In the genomic region with DNA sequence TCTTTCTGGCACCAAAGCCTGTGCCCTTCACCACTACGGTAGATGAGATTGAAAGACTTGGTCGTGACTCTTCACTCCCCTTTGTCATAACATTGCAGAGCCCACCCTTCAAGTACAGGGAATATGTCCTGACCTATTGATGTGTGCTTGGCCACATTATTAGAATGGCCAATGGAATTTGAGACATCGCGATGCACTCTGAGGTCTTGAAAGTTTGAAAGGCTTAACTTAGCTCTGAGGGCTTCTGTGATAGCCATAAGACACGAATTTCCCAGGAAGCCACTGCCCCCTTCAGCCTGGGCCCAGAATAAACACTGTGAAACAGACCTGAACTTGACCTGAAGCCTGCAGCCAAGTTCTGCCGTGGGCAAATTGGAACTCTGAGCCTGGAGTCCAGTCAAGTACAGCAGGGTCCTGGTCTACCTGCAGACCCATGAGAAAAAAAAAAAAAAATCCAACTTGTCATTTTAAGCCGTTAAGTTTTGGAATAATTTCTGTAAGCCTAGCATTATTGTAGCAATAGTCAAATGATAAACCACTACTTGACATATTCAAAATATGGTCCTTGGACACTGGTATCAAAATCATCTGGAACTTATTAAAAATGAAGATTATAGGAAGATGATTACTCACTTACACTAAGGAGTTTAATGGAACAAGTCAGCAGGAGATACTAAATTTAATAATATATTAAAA, we compare ENCODE assay signal across 8 cellular contexts. TPM values are rescaled to one million over a fixed set of nuclear protein-coding genes. Genes with fewer than 3 reads are reported as not detected.
DNase-seq lines count a peak whose midpoint lies in the region; ATAC-seq and TF ChIP-seq lines count a peak whose summit lies in the region.

No MANE protein-coding gene starts in this region.

- no peaks in the 10 kb centered on the region for H3K4me1 ChIP-seq in liver (ENCODE audit: control insufficient read depth in 4 of 4, insufficient read depth in 4 of 4, low read length in 3 of 4)
- peaks cover 0 to 3% (median 0%) of the 10 kb centered on the region in 4 donors for H3K4me1 ChIP-seq in transverse colon

- H3K9ac ChIP-seq in liver (ENCODE audit: low read depth in 1 of 2, low read length in 2 of 2) = no peak overlapping the region

- peak; percentile 61 for ATAC-seq in HG03442 (IDR thresholded peaks at IDR 0.05; ENCODE audit: unreplicated experiment)
- no peak for ATAC-seq in GM19452 (IDR thresholded peaks at IDR 0.05; ENCODE audit: unreplicated experiment)

- H3K36me3 ChIP-seq in liver (ENCODE audit: control insufficient read depth in 4 of 4, insufficient read depth in 3 of 4, low read depth in 1 of 4, low read length in 3 of 4) (no peaks in the 10 kb centered on the region), transverse colon (no peaks in the 10 kb centered on the region)

- 17% methylated on average over 7 of the region's 7 CpGs for WGBS in liver
- 40% methylated on average over 7 of the region's 7 CpGs; no CpG with 5 or more reads in 1 of the 2 donors for WGBS in transverse colon (ENCODE audit: low coverage in 1 of 2), 2 donors

- H3K4me3 ChIP-seq in choroid plexus epithelial cell (ENCODE audit: low read depth, low read length) (no peak overlapping the region), liver (ENCODE audit: low read depth in 1 of 3, low read length in 3 of 3) (peak overlapping the region in 1 of 3 donors; percentile 59), transverse colon (no peak overlapping the region)

- TF ChIP-seq RAD21 in liver (IDR thresholded peaks at IDR 0.05) = peak; percentile 93 to 98

- DNase-seq in 8988T (peak; percentile 31), GM03348 (ENCODE audit: low spot score) (peak; percentile 80), RPMI8226 (peak; percentile 16), choroid plexus epithelial cell (ENCODE audit: low read depth) (peak; percentile 84), transverse colon (peak; percentile 68)

- no peaks in the 10 kb centered on the region for H3K27me3 ChIP-seq in liver (ENCODE audit: control insufficient read depth in 4 of 4, insufficient read depth in 4 of 4, low read length in 3 of 4)
- H3K27me3 ChIP-seq in transverse colon = no peaks in the 10 kb centered on the region

- TF ChIP-seq POLR2A in transverse colon (IDR thresholded peaks at IDR 0.05) = no peak

- intact Hi-C loops in transverse colon (cut with DNase I; ENCODE audit: low total_unique reads) = loop anchor here (10.0 kb wide), 1 partner anchor 278 kb away; no protein-coding TSS in a partner anchor

- H3K9me3 ChIP-seq in liver (ENCODE audit: control insufficient read depth in 4 of 4, low read length in 3 of 4) (no peaks in the 10 kb centered on the region), transverse colon (no peaks in the 10 kb centered on the region)

- TF ChIP-seq CTCF in choroid plexus epithelial cell (conservative IDR thresholded peaks at IDR 0.05; ENCODE audit: low read depth, low read length) = peak; percentile 86
- peak; percentile 69 for TF ChIP-seq CTCF in liver (IDR thresholded peaks at IDR 0.05; ENCODE audit: low read depth, low read length, missing input control)
- TF ChIP-seq CTCF in transverse colon (IDR thresholded peaks at IDR 0.05) = peak; percentile 55 to 72 (median 68)

- in situ Hi-C loops in transverse colon (cut with MboI; ENCODE audit: low pct_ligation_motif_present in 1 of 4, low pct_unique_long_range_greater_than_20kb in 1 of 4, low sequenced_read_pairs in 3 of 4) = loop anchor here (25.0 kb wide), 3 partner anchors 255 to 380 kb away; a partner anchor contains a TSS

- no peak for TF ChIP-seq EP300 in transverse colon (IDR thresholded peaks at IDR 0.05; ENCODE audit: low read depth)

- H3K27ac ChIP-seq in liver (ENCODE audit: low read depth in 1 of 2, low read length in 2 of 2) (no peak overlapping the region), transverse colon (no peak overlapping the region)

TF ChIP-seq in liver, 16 proteins besides CTCF, POLR2A, EP300 and RAD21:
- TF ChIP-seq, protein P1, sequence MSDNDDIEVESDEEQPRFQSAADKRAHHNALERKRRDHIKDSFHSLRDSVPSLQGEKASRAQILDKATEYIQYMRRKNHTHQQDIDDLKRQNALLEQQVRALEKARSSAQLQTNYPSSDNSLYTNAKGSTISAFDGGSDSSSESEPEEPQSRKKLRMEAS (IDR thresholded peaks at IDR 0.05) = no peak
- peak in 1 of 2 donors; percentile 27 for TF ChIP-seq JUND (IDR thresholded peaks at IDR 0.05)
- TF ChIP-seq EGR1 (IDR thresholded peaks at IDR 0.05; ENCODE audit: low read depth in 2 of 2) = no peak
- peak; percentile 19 for TF ChIP-seq HNF4G (IDR thresholded peaks at IDR 0.05)
- TF ChIP-seq HNF4A (conservative IDR thresholded peaks at IDR 0.05) = peak; percentile 16 to 70
- peak; percentile 45 to 87 for TF ChIP-seq RXRA (IDR thresholded peaks at IDR 0.05)
TF ChIP-seq in liver: peak in this region for 4.

RNA-seq across cellular contexts. Expression of gene TRAF3IP2, which starts 36.9 kb away (rescaled TPM):
- total RNA-seq in liver (1 to 10 TPM; 3.7 to 7.9 TPM), transverse colon (10 to 100 TPM; 33.0 to 57.8 (median 54.5) TPM)
- polyA plus RNA-seq in liver = 1 to 10 TPM; 6.1 to 6.2 TPM

Comparison
In these comparisons a context has a peak if more than half of its experiments do, and no peak if none do; other contexts are left out.
1. DNase-seq: peak in every context shown above with its lines; median percentile 84 in choroid plexus epithelial cell; 80 in GM03348; 68 in transverse colon; 31 in 8988T; 16 in RPMI8226.